Comparison of ENCODE assay signal across 8 cellular contexts in genomic region chr3:52934626-52935530, GRCh38. TPM values are rescaled to one million over a fixed set of nuclear protein-coding genes. Genes with fewer than 3 reads are reported as not detected.
DNase-seq lines count a peak whose midpoint lies in the region; ATAC-seq, FAIRE-seq and TF ChIP-seq lines count a peak whose summit lies in the region.

No MANE protein-coding gene starts in this region.

- no peaks in the 10 kb centered on the region for H3K9me3 Mint-ChIP-seq in activated T-cell treated with anti-CD3 and anti-CD28 coated beads, Interleukin-2, amount 50 U/mL, for 72 hours

- H3K27ac Mint-ChIP-seq in activated T-cell treated with anti-CD3 and anti-CD28 coated beads, Interleukin-2, amount 50 U/mL, for 72 hours, result peak overlapping the region; percentile 15

- H2AFZ ChIP-seq in OCI-LY3 (ENCODE audit: low read depth, low read length) (0 out of 2 replicates have a peak overlapping the region, but pooled peaks have one; percentile 12), neuron (ENCODE audit: low read depth, low read length) (peak overlapping the region; percentile 34)

- peak overlapping the region; percentile 40 for H3K4me2 ChIP-seq in OCI-LY3 (ENCODE audit: low read length)

- H3K4me1 ChIP-seq in OCI-LY3 (ENCODE audit: low read length) (peaks cover 18% of the 10 kb centered on the region), neuron (ENCODE audit: insufficient read depth, low read length) (no peaks in the 10 kb centered on the region)

- H3K27me3 Mint-ChIP-seq in activated T-cell treated with anti-CD3 and anti-CD28 coated beads, Interleukin-2, amount 50 U/mL, for 72 hours (ENCODE audit: low read depth), result no peaks in the 10 kb centered on the region

- H3K27ac ChIP-seq in OCI-LY3 (ENCODE audit: low read length), result no peak overlapping the region

- H3K79me2 ChIP-seq in OCI-LY3 (ENCODE audit: low read length), result no peaks in the 10 kb centered on the region

- H3K9me3 ChIP-seq in OCI-LY3 (ENCODE audit: insufficient read depth, low read length) (no peaks in the 10 kb centered on the region), neuron (ENCODE audit: low read length) (no peaks in the 10 kb centered on the region)

- H3K36me3 Mint-ChIP-seq in activated T-cell treated with anti-CD3 and anti-CD28 coated beads, Interleukin-2, amount 50 U/mL, for 72 hours (ENCODE audit: insufficient read depth in 2 of 2), result peaks cover 0 to 4% of the 10 kb centered on the region in 2 donors

- H3K4me3 ChIP-seq in OCI-LY3 (ENCODE audit: low read length), result no peak overlapping the region
- no peak overlapping the region for H3K4me3 ChIP-seq in neuron (ENCODE audit: low read length)

- peak; percentile 55 to 58 for DNase-seq in activated T-cell treated with anti-CD3 and anti-CD28 coated beads, Interleukin-2, amount 50 U/mL, for 72 hours
- peak; percentile 73 for DNase-seq in fibroblast of peridontal ligament (ENCODE audit: extremely low read depth)
- DNase-seq in superior temporal gyrus (ENCODE audit: extremely low spot score), result peak; percentile 83
- DNase-seq in mesenteric fat pad (ENCODE audit: low spot score), result no peak

- H3K4me3 Mint-ChIP-seq in activated T-cell treated with anti-CD3 and anti-CD28 coated beads, Interleukin-2, amount 50 U/mL, for 72 hours, result peak overlapping the region in 1 of 2 donors; percentile 50

- peak; percentile 63 for ATAC-seq in HG03095 (IDR thresholded peaks at IDR 0.05; ENCODE audit: unreplicated experiment)
- peak; percentile 96 to 98 for ATAC-seq in activated T-cell treated with anti-CD3 and anti-CD28 coated beads, Interleukin-2, amount 50 U/mL, for 72 hours (replicated peaks in 1 of 2)

- H3K4me1 Mint-ChIP-seq in activated T-cell treated with anti-CD3 and anti-CD28 coated beads, Interleukin-2, amount 50 U/mL, for 72 hours (ENCODE audit: low read depth), result peaks cover 9% of the 10 kb centered on the region

- H4K20me1 ChIP-seq in OCI-LY3 (ENCODE audit: insufficient read depth, low read length), result no peaks in the 10 kb centered on the region

- peak; percentile 86 for FAIRE-seq in G401.6 (lab: Jason Lieb, UNC)

- no peak overlapping the region for H3K9ac ChIP-seq in OCI-LY3 (ENCODE audit: low read length)

- TF ChIP-seq CTCF in OCI-LY3 (IDR thresholded peaks at IDR 0.05; ENCODE audit: low read depth, low read length), result peak; percentile 91

- H3K36me3 ChIP-seq in OCI-LY3 (replicated peaks; ENCODE audit: low read depth, low read length) (no peaks in the 10 kb centered on the region), neuron (ENCODE audit: insufficient read depth, low read length) (peaks cover 6% of the 10 kb centered on the region)

- H3K27me3 ChIP-seq in OCI-LY3 (ENCODE audit: low read depth, low read length) (no peaks in the 10 kb centered on the region), neuron (ENCODE audit: insufficient read depth, low read length) (no peaks in the 10 kb centered on the region)

RNA-seq across cellular contexts. Expression of gene STIMATE, which starts 37.5 kb away (rescaled TPM):
- 10 to 100 TPM; 34.4 to 40.8 TPM for total RNA-seq in activated T-cell treated with anti-CD3 and anti-CD28 coated beads, Interleukin-2, amount 50 U/mL, for 72 hours
- 20.8 TPM for total RNA-seq in mesenteric fat pad
